In genomic region chrX:13257223-13258051, GRCh38 we compare ENCODE assay signal across 15 cellular contexts.
DNase-seq lines count a peak whose midpoint lies in the region; ATAC-seq and TF ChIP-seq lines count a peak whose summit lies in the region.
"Had no signal": no experiment of that assay in that cellular context is flagged by ENCODE, and none has a peak within 500 bp of the region (broad histone marks: within the 10 kb centered on the region; RNA-seq: fewer than 3 reads in every experiment).

No MANE protein-coding gene starts in this region.

- no peaks in the 10 kb centered on the region for H3K27me3 ChIP-seq in DOHH2 (ENCODE audit: control insufficient read depth, low read length)
- no peaks in the 10 kb centered on the region for H3K27me3 ChIP-seq in OCI-LY3 (ENCODE audit: low read depth, low read length)
- no peaks in the 10 kb centered on the region for H3K27me3 ChIP-seq in Peyer's patch
- H3K27me3 ChIP-seq in osteoblast (ENCODE audit: insufficient read depth, low read length): peaks cover 3% of the 10 kb centered on the region
- H3K27me3 ChIP-seq: hepatocyte had no signal

- H3K27ac ChIP-seq in DOHH2 (ENCODE audit: low read depth, low read length) (no peak overlapping the region), OCI-LY3 (ENCODE audit: low read length) (peak overlapping the region; percentile 81), Peyer's patch (no peak overlapping the region), osteoblast (ENCODE audit: low read depth, low read length) (no peak overlapping the region)
- H3K27ac ChIP-seq: hepatocyte, RWPE1 had no signal

- H3K9me3 ChIP-seq in DOHH2 (ENCODE audit: control insufficient read depth, insufficient read depth, low read length): peaks cover 3% of the 10 kb centered on the region; the same call in 1 of the 2 replicates
- H3K9me3 ChIP-seq in OCI-LY3 (ENCODE audit: insufficient read depth, low read length): peaks cover 6% of the 10 kb centered on the region; the same call in 1 of the 2 replicates
- no peaks in the 10 kb centered on the region for H3K9me3 ChIP-seq in Peyer's patch
- no peaks in the 10 kb centered on the region for H3K9me3 ChIP-seq in osteoblast (ENCODE audit: low read depth, low read length)

- H3K36me3 ChIP-seq in DOHH2 (ENCODE audit: control insufficient read depth, low read length) (no peaks in the 10 kb centered on the region), OCI-LY3 (replicated peaks; ENCODE audit: low read depth, low read length) (peaks cover 5% of the 10 kb centered on the region), Peyer's patch (no peaks in the 10 kb centered on the region), osteoblast (ENCODE audit: insufficient read depth, low read length) (no peaks in the 10 kb centered on the region)

- H3K4me3 ChIP-seq in DOHH2 (ENCODE audit: low read length): no peak overlapping the region
- peak overlapping the region; percentile 40 for H3K4me3 ChIP-seq in OCI-LY3 (ENCODE audit: low read length)
- no peak overlapping the region for H3K4me3 ChIP-seq in Peyer's patch
- H3K4me3 ChIP-seq in osteoblast (ENCODE audit: insufficient read depth, low read length): no peak overlapping the region
- H3K4me3 ChIP-seq: hepatocyte had no signal

- H3K4me1 ChIP-seq in DOHH2 (ENCODE audit: control insufficient read depth, low read length) (peaks cover 32% of the 10 kb centered on the region), OCI-LY3 (ENCODE audit: low read length) (peaks cover 56% of the 10 kb centered on the region), Peyer's patch (no peaks in the 10 kb centered on the region), osteoblast (ENCODE audit: insufficient read depth, low read length) (no peaks in the 10 kb centered on the region)

- H3K4me2 ChIP-seq in DOHH2 (ENCODE audit: low read length) (peak overlapping the region; percentile 30), OCI-LY3 (ENCODE audit: low read length) (peak overlapping the region; percentile 71), osteoblast (ENCODE audit: insufficient read depth, low read length) (no peak overlapping the region)
- H3K4me2 ChIP-seq: hepatocyte had no signal

- H2AFZ ChIP-seq in OCI-LY3 (ENCODE audit: low read depth, low read length): peak overlapping the region; percentile 54; the same call in 1 of the 2 replicates
- H2AFZ ChIP-seq in osteoblast (ENCODE audit: low read length): no peak overlapping the region
- H2AFZ ChIP-seq: hepatocyte had no signal

- H3K79me2 ChIP-seq in DOHH2 (ENCODE audit: control insufficient read depth, low read length): no peaks in the 10 kb centered on the region
- no peaks in the 10 kb centered on the region for H3K79me2 ChIP-seq in OCI-LY3 (ENCODE audit: low read length)
- no peaks in the 10 kb centered on the region for H3K79me2 ChIP-seq in osteoblast (ENCODE audit: insufficient read depth, low read length)
- H3K79me2 ChIP-seq: hepatocyte had no signal

- ATAC-seq in GM19351 (IDR thresholded peaks at IDR 0.05; ENCODE audit: unreplicated experiment): peak; percentile 62
- ATAC-seq in HG03025 (IDR thresholded peaks at IDR 0.05; ENCODE audit: low FRiP score, unreplicated experiment): peak; percentile 46

- TF ChIP-seq CTCF in DOHH2 (IDR thresholded peaks at IDR 0.05; ENCODE audit: low read depth, low read length, poor library complexity, severe bottlenecking): no peak
- no peak for TF ChIP-seq CTCF in OCI-LY3 (IDR thresholded peaks at IDR 0.05; ENCODE audit: low read depth, low read length)
- TF ChIP-seq CTCF in Peyer's patch (IDR thresholded peaks at IDR 0.05): no peak
- no peak for TF ChIP-seq CTCF in osteoblast (IDR thresholded peaks at IDR 0.05; ENCODE audit: extremely low read depth, low read depth, low read length)

- TF ChIP-seq POLR2A in Peyer's patch (IDR thresholded peaks at IDR 0.05): no peak

- H4K20me1 ChIP-seq in DOHH2 (ENCODE audit: control insufficient read depth, insufficient read depth, low read depth, low read length): no peaks in the 10 kb centered on the region
- H4K20me1 ChIP-seq in OCI-LY3 (ENCODE audit: insufficient read depth, low read length): no peaks in the 10 kb centered on the region
- no peaks in the 10 kb centered on the region for H4K20me1 ChIP-seq in osteoblast (ENCODE audit: insufficient read depth, low read length)

- no peaks in the 10 kb centered on the region for H3K9me2 ChIP-seq in DOHH2 (replicated peaks; ENCODE audit: control insufficient read depth, low read length)

- peak overlapping the region; percentile 55 for H3K9ac ChIP-seq in OCI-LY3 (ENCODE audit: low read length)

- no peak for DNase-seq in Peyer's patch
- no peak for DNase-seq in osteoblast (ENCODE audit: insufficient read length, low spot score, missing footprints)
- no peak for DNase-seq in activated naive CD4-positive, alpha-beta T cell treated with Interleukin-2 at 50 U/mL for 16 hours
- DNase-seq in DMS53 (lab: John Stamatoyannopoulos, UW): no peak
- DNase-seq: activated CD4-positive, CD25-positive, alpha-beta regulatory T cell treated with anti-CD3 and anti-CD28 coated beads, Interleukin-2, amount 50 U/mL, for 72 hours; activated naive CD4-positive, alpha-beta T cell treated with anti-CD3 and anti-CD28 coated beads, Interleukin-2, amount 10 ng/mL, durations not matched to agents 7 days and 5 days; effector CD8-positive, alpha-beta T cell; NCI-H1436; substantia nigra had no signal

- no peaks in the 10 kb centered on the region for H3F3A ChIP-seq in DOHH2 (ENCODE audit: control insufficient read depth, insufficient read depth)
